In genomic region chr19:58305065-58305931, GRCh38 we compare ENCODE assay signal across 8 cellular contexts. TPM values are rescaled to one million over a fixed set of nuclear protein-coding genes. Genes with fewer than 3 reads are reported as not detected.
DNase-seq lines count a peak whose midpoint lies in the region; ATAC-seq and TF ChIP-seq lines count a peak whose summit lies in the region.

A gene with protein sequence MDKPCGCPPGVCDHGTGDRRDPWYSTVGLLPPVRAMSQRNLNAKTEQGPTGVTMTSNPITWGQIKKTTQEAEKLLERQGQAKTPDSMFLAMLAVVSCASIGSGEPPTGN (plus strand): TSS chr19:58305377. CDS start chr19:58312169, 6,792 bp downstream.

- H3K27ac ChIP-seq in DOHH2 (ENCODE audit: low read depth, low read length) (peak within 1 kb of the TSS; percentile 45), GM23338 (ENCODE audit: low read depth) (peak within 1 kb of the TSS; percentile 9; the same call in 1 of the 2 replicates), fibroblast of lung (ENCODE audit: insufficient read depth, low read length) (peak within 1 kb of the TSS; percentile 88)

- DNase-seq in GM23338 (ENCODE audit: low spot score) (peak; percentile 99), LHCN-M2 (ENCODE audit: low read depth) (peak; percentile 94), RPMI8226 (peak; percentile 99), fibroblast of lung (ENCODE audit: low read depth in 2 of 2) (peak; percentile 97 to 99), natural killer cell (peak; percentile 86)
- DNase-seq in activated T-helper 1 cell treated with anti-CD3 and anti-CD28 coated beads, Interleukin-2, amount 50 U/mL, for 16 hours (ENCODE audit: low read depth in 1 of 2, low spot score in 1 of 2) = peak; percentile 86 to 90
- peak; percentile 96 for DNase-seq in stimulated activated naive CD4-positive, alpha-beta T cell treated with Interleukin-2 at 50 U/mL for 16 hours (lab: John Stamatoyannopoulos, UW)

- peak within 1 kb of the TSS; percentile 96 for H3K4me3 ChIP-seq in DOHH2 (ENCODE audit: low read length)
- peak within 1 kb of the TSS; percentile 71 for H3K4me3 ChIP-seq in GM23338
- peak within 1 kb of the TSS; percentile 73 to 95 (median 85) for H3K4me3 ChIP-seq in fibroblast of lung (replicated peaks in 1 of 4; ENCODE audit: control extremely low read depth in 1 of 4, insufficient read depth in 1 of 4, low read depth in 3 of 4, low read length in 4 of 4)

- H3K9me3 ChIP-seq in DOHH2 (ENCODE audit: control insufficient read depth, insufficient read depth, low read length) = peaks cover 45% of the 10 kb centered on the region
- no peaks in the 10 kb centered on the region for H3K9me3 ChIP-seq in fibroblast of lung (ENCODE audit: control insufficient read depth, insufficient read depth, low read depth, low read length)

- H2AFZ ChIP-seq in GM23338 (peak within 1 kb of the TSS; percentile 82), fibroblast of lung (ENCODE audit: low read length) (peak within 1 kb of the TSS; percentile 92)

- H3K9me3 Mint-ChIP-seq in GM23338 (no peaks in the 10 kb centered on the region), natural killer cell (no peaks in the 10 kb centered on the region)

- no peaks in the 10 kb centered on the region for H3K27me3 ChIP-seq in DOHH2 (ENCODE audit: control insufficient read depth, low read length)
- no peaks in the 10 kb centered on the region for H3K27me3 ChIP-seq in GM23338 (ENCODE audit: insufficient read depth)
- no peaks in the 10 kb centered on the region for H3K27me3 ChIP-seq in fibroblast of lung (ENCODE audit: control insufficient read depth, insufficient read depth, low read length)

- H3K27me3 Mint-ChIP-seq in GM23338 (ENCODE audit: insufficient read depth, low read depth, poor library complexity) = peaks cover 6% of the 10 kb centered on the region
- H3K27me3 Mint-ChIP-seq in natural killer cell (ENCODE audit: low read depth in 2 of 2) = no peaks in the 10 kb centered on the region

- peak; percentile 98 for ATAC-seq in GM23338
- ATAC-seq in natural killer cell = peak; percentile 94 to 99 (median 95)

- no peaks in the 10 kb centered on the region for H3F3A ChIP-seq in DOHH2 (ENCODE audit: control insufficient read depth, insufficient read depth)
- peaks cover 8% of the 10 kb centered on the region; the same call in 1 of the 2 replicates for H3F3A ChIP-seq in GM23338 (replicated peaks; ENCODE audit: low read depth)

- peaks cover 65% of the 10 kb centered on the region for H3K36me3 ChIP-seq in DOHH2 (ENCODE audit: control insufficient read depth, low read length)
- H3K36me3 ChIP-seq in GM23338 (ENCODE audit: insufficient read depth) = 0 out of 2 replicates have a peak, but pooled peaks cover 3% of the 10 kb centered on the region
- peaks cover 9% of the 10 kb centered on the region for H3K36me3 ChIP-seq in fibroblast of lung (ENCODE audit: control insufficient read depth, insufficient read depth, low read length)

- peaks cover 45% of the 10 kb centered on the region for H3K79me2 ChIP-seq in DOHH2 (ENCODE audit: control insufficient read depth, low read length)
- H3K79me2 ChIP-seq in GM23338 (replicated peaks; ENCODE audit: insufficient read depth) = peaks cover 15% of the 10 kb centered on the region
- H3K79me2 ChIP-seq in fibroblast of lung (ENCODE audit: control insufficient read depth, insufficient read depth, low read length) = peaks cover 12% of the 10 kb centered on the region

- no peak for TF ChIP-seq CTCF in DOHH2 (IDR thresholded peaks at IDR 0.05; ENCODE audit: low read depth, low read length, poor library complexity, severe bottlenecking)
- TF ChIP-seq CTCF in GM23338 (conservative IDR thresholded peaks at IDR 0.05; ENCODE audit: low read depth in 2 of 2) = no peak
- peak in 1 of 2 donors; percentile 1 for TF ChIP-seq CTCF in fibroblast of lung (conservative IDR thresholded peaks at IDR 0.05 in 1 of 2, IDR thresholded peaks at IDR 0.05 in 1 of 2; ENCODE audit: low read depth in 1 of 2, low read length in 2 of 2)
- TF ChIP-seq CTCF in natural killer cell (IDR thresholded peaks at IDR 0.05) = no peak

- H3K4me1 ChIP-seq in DOHH2 (ENCODE audit: control insufficient read depth, low read length) (peaks cover 15% of the 10 kb centered on the region), GM23338 (ENCODE audit: insufficient read depth) (peaks cover 6% of the 10 kb centered on the region; the same call in 1 of the 2 replicates), fibroblast of lung (ENCODE audit: control insufficient read depth, extremely low read depth, insufficient read depth, low read length) (no peaks in the 10 kb centered on the region)

- H3K4me1 Mint-ChIP-seq in GM23338 = peaks cover 13% of the 10 kb centered on the region
- peaks cover 40 to 55% of the 10 kb centered on the region in 2 donors for H3K4me1 Mint-ChIP-seq in natural killer cell

- no peaks in the 10 kb centered on the region for H4K20me1 ChIP-seq in DOHH2 (ENCODE audit: control insufficient read depth, insufficient read depth, low read depth, low read length)
- peaks cover 25% of the 10 kb centered on the region for H4K20me1 ChIP-seq in GM23338 (replicated peaks; ENCODE audit: insufficient read depth)
- no peaks in the 10 kb centered on the region for H4K20me1 ChIP-seq in fibroblast of lung (ENCODE audit: control insufficient read depth, extremely low read depth, insufficient read depth, low read length)

- H3K9ac ChIP-seq in fibroblast of lung (ENCODE audit: insufficient read depth, low read length) = peak within 1 kb of the TSS; percentile 81

- H3K36me3 Mint-ChIP-seq in GM23338 (ENCODE audit: low read depth) = peaks cover 48% of the 10 kb centered on the region
- H3K36me3 Mint-ChIP-seq in natural killer cell = no peaks in the 10 kb centered on the region

- H3K9me2 ChIP-seq in DOHH2 (replicated peaks; ENCODE audit: control insufficient read depth, low read length) (no peaks in the 10 kb centered on the region), GM23338 (ENCODE audit: insufficient read depth) (no peaks in the 10 kb centered on the region)

- H3K4me3 Mint-ChIP-seq in GM23338 = peak within 1 kb of the TSS; percentile 97
- peak within 1 kb of the TSS; percentile 98 for H3K4me3 Mint-ChIP-seq in natural killer cell

- H3K4me2 ChIP-seq in DOHH2 (ENCODE audit: low read length) (peak within 1 kb of the TSS; percentile 64), GM23338 (peak within 1 kb of the TSS; percentile 85), fibroblast of lung (ENCODE audit: extremely low read depth, insufficient read depth, low read length) (peak within 1 kb of the TSS; percentile 92)

- H3K27ac Mint-ChIP-seq in GM23338 = peak within 1 kb of the TSS; percentile 97
- H3K27ac Mint-ChIP-seq in natural killer cell = peak within 1 kb of the TSS; percentile 99

- intact Hi-C loops in natural killer cell (cut with micrococcal nuclease) = loop anchor here (1.0 to 2.0 kb wide), 5 partner anchors 22 to 122 kb away; partner anchors contain the start of genes ZNF274, ZNF497, ZNF8 and ZNF837

TF ChIP-seq in GM23338, 12 proteins besides CTCF, POLR2A, EP300 and RAD21 (continues in another document):
- TF ChIP-seq ZNF114 (CRISPR knock-in tag; IDR thresholded peaks at IDR 0.05) = no peak
- TF ChIP-seq EZH2phosphoT487 (IDR thresholded peaks at IDR 0.05; ENCODE audit: unreplicated experiment) = no peak
- no peak for TF ChIP-seq ZNF331 (CRISPR knock-in tag; IDR thresholded peaks at IDR 0.05; ENCODE audit: low read depth)
- TF ChIP-seq JUNB (IDR thresholded peaks at IDR 0.05; ENCODE audit: unreplicated experiment) = no peak
- no peak for TF ChIP-seq NANOG (IDR thresholded peaks at IDR 0.05; ENCODE audit: borderline replicate concordance)

RNA-seq across cellular contexts. Expression of the gene that starts here (rescaled TPM):
- 26.1 and 34.4 TPM in 2 replicates for total RNA-seq in GM23338 (2014; rRNA removed; shearing (Covaris generic))
- 64.2 and 66.2 TPM in 2 replicates for polyA plus RNA-seq in GM23338 (2016; fragmentation: Nextera tagmentation; extraction: Ambion mirVana)
- total RNA-seq in LHCN-M2 (2014; rRNA removed) = 52.8 and 59.9 TPM in 2 replicates
- polyA plus RNA-seq in LHCN-M2 (2012) = 43.6 TPM
- total RNA-seq in fibroblast of lung = 20.0 and 25.6 TPM in 2 replicates
- polyA plus RNA-seq in fibroblast of lung = 36.6 and 44.7 TPM in 2 replicates
- 34.9 and 40.5 TPM in 2 replicates for polyA plus RNA-seq in fibroblast of lung (2012)
- polyA minus RNA-seq in fibroblast of lung (ENCODE audit: low replicate concordance) = 4.2 and 14.1 TPM in 2 replicates
- 100 to 1,000 TPM in 2 of 3 donors, 10 to 100 TPM in 1; 96.1 to 142 (median 119) TPM for total RNA-seq in natural killer cell

Comparison
In these comparisons a context has a peak if more than half of its experiments do, and no peak if none do; other contexts are left out.
1. Peak in every context shown above with its lines: DNase-seq, ATAC-seq, H3K4me3 ChIP-seq and H3K27ac ChIP-seq.
2. H3K27ac ChIP-seq: peak in every context shown above with its lines; median percentile 88 in fibroblast of lung; 45 in DOHH2; 9 in GM23338.